ENCODE assay signal across 1 cellular context in genomic region chrX:100600340-100600739, GRCh38.
A peak's percentile ranks its signal among the peaks of the same experiment; 100 is the strongest.
TF ChIP-seq lines count a peak whose summit lies in the region.

No MANE protein-coding gene starts in this region.

TF ChIP-seq in K562, 482 proteins besides CTCF, POLR2A, EP300 and RAD21:
- TF ChIP-seq ZZZ3 (IDR thresholded peaks at IDR 0.05), result no peak
- TF ChIP-seq ZNF165 (CRISPR knock-in tag; IDR thresholded peaks at IDR 0.05; ENCODE audit: borderline replicate concordance), result no peak
- no peak for TF ChIP-seq MLLT1 (IDR thresholded peaks at IDR 0.05)
- TF ChIP-seq MAFG (tag; conservative IDR thresholded peaks at IDR 0.05), result peak; percentile 61
- no peak for TF ChIP-seq BRF2 (IDR thresholded peaks at IDR 0.05; ENCODE audit: borderline replicate concordance, insufficient read depth, insufficient read length)
- TF ChIP-seq MAFK (IDR thresholded peaks at IDR 0.05; ENCODE audit: low read length), result 0 out of 2 replicates have a peak, but pooled peaks have one; percentile 44
- no peak for TF ChIP-seq HDAC3 (IDR thresholded peaks at IDR 0.05; ENCODE audit: borderline replicate concordance, partially characterized antibody)
- no peak for TF ChIP-seq TEAD1 (CRISPR knock-in tag; IDR thresholded peaks at IDR 0.05)
- TF ChIP-seq TCF7 (IDR thresholded peaks at IDR 0.05; ENCODE audit: borderline replicate concordance), result no peak
- peak; percentile 32; the same call in 1 of the 2 replicates for TF ChIP-seq C11orf30 (IDR thresholded peaks at IDR 0.05; ENCODE audit: low read depth)
- no peak for TF ChIP-seq CBFB (CRISPR knock-in tag; IDR thresholded peaks at IDR 0.05)
- peak; percentile 51 for TF ChIP-seq ZNF316 (IDR thresholded peaks at IDR 0.05)
- TF ChIP-seq FOXA1 (IDR thresholded peaks at IDR 0.05; ENCODE audit: borderline replicate concordance), result no peak
- TF ChIP-seq MAFF (IDR thresholded peaks at IDR 0.05; ENCODE audit: low read length), result peak; percentile 46; the same call in 1 of the 2 replicates
- no peak for TF ChIP-seq BCOR (IDR thresholded peaks at IDR 0.05)
- no peak for TF ChIP-seq TOE1 (IDR thresholded peaks at IDR 0.05; ENCODE audit: borderline replicate concordance)
- TF ChIP-seq TOE1 (CRISPR knock-in tag; IDR thresholded peaks at IDR 0.05; ENCODE audit: borderline replicate concordance, low read depth), result no peak
- TF ChIP-seq RHOXF2B (CRISPR knock-in tag; conservative IDR thresholded peaks at IDR 0.05), result no peak
- TF ChIP-seq ZNF655 (CRISPR knock-in tag; IDR thresholded peaks at IDR 0.05), result no peak
